Comparison of ENCODE assay signal across 30 cellular contexts in the genomic region with DNA sequence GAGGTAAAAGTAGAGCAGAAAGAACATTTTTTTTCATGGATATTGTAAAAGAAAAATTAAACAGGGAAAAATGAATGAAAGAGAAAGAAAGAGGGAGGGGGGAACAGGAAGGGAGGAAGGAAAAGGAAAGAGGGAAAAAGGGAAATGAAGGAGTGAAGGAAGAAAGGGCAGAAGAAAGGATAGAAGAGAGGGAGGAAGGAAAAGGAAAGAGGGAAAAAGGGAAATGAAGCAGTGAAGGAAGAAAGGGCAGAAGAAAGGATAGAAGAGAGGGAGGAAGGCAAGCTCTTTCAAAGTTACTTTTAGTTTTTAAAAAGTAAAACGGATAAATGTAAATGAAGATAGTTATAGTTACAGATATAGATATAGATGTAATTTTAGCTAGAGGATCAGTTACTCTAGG.
DNase-seq lines count a peak whose midpoint lies in the region; ATAC-seq, FAIRE-seq and TF ChIP-seq lines count a peak whose summit lies in the region.
"Had no signal": no experiment of that assay in that cellular context is flagged by ENCODE, and none has a peak within 500 bp of the region (broad histone marks: within the 10 kb centered on the region; RNA-seq: fewer than 3 reads in every experiment).

No MANE protein-coding gene starts in this region.

- H2AFZ ChIP-seq in K562 (ENCODE audit: low read depth, low read length): no peak overlapping the region

- H3K9ac ChIP-seq in K562 (ENCODE audit: insufficient read depth in 1 of 2, low read depth in 2 of 2, low read length in 2 of 2): no peak overlapping the region
- H3K9ac ChIP-seq: BLaER1; BLaER1 treated with 17β-estradiol and CSF1 and Interleukin-3, amounts not matched to agents 10 nM and 100 nM had no signal

- no peak for TF ChIP-seq RAD21 in K562 (CRISPR knock-in tag; conservative IDR thresholded peaks at IDR 0.05 in 1 of 2, IDR thresholded peaks at IDR 0.05 in 1 of 2)

- H3K4me2 ChIP-seq in K562 (ENCODE audit: insufficient read depth, low read length): no peak overlapping the region
- H3K4me2 ChIP-seq: A549; BLaER1; BLaER1 treated with 17β-estradiol and CSF1 and Interleukin-3, amounts not matched to agents 10 nM and 100 nM had no signal

- H3K27ac ChIP-seq in HEK293 (ENCODE audit: extremely low read depth, low read depth, low read length) (no peak overlapping the region), K562 (ENCODE audit: extremely low read depth, low read depth, low read length) (no peak overlapping the region)
- H3K27ac ChIP-seq: 22Rv1; A549; BLaER1; BLaER1 treated with 17β-estradiol and CSF1 and Interleukin-3, amounts not matched to agents 10 nM and 100 nM; C4-2B had no signal

- no peak for TF ChIP-seq EP300 in K562 (IDR thresholded peaks at IDR 0.05; ENCODE audit: low read length)

- H3K9me3 ChIP-seq in HEK293 (ENCODE audit: control insufficient read depth, insufficient read depth, low read depth, low read length) (no peaks in the 10 kb centered on the region), K562 (replicated peaks; ENCODE audit: control insufficient read depth, insufficient read depth, low read depth, low read length) (0 out of 2 replicates have a peak, but pooled peaks cover 4% of the 10 kb centered on the region)
- H3K9me3 ChIP-seq: A549, BE2C, Caco-2 had no signal

- 16% methylated on average over 1 of the region's 1 CpG for WGBS in K562 (ENCODE audit: insufficient coverage, low coverage, missing lambda C conversion rate)

- DNase-seq in K562 (ENCODE audit: extremely low read depth in 1 of 4, low spot score in 3 of 4) (no peak), KBM-7 (no peak)
- DNase-seq: 8988T; ACHN; AML-193; BE2C; C1 segment of cervical spinal cord; Caco-2; Calu3; CD4-positive, alpha-beta memory T cell; CD4-positive, alpha-beta T cell; CD4-positive, CD25-positive, alpha-beta regulatory T cell; CD8-positive, alpha-beta memory T cell; CD8-positive, alpha-beta T cell; COR-L47; DMS 273 treated with DMSO at 0.1 percent for 48 hours; DMS153; DMS53; DMS79; DMS79 treated with DMSO at 0.1 percent for 48 hours; DND-41; EL had no signal

- no peaks in the 10 kb centered on the region for H4K20me1 ChIP-seq in K562 (replicated peaks; ENCODE audit: control insufficient read depth, insufficient read depth, low read length)
- H4K20me1 ChIP-seq: BLaER1; BLaER1 treated with 17β-estradiol and CSF1 and Interleukin-3, amounts not matched to agents 10 nM and 100 nM had no signal

- no peaks in the 10 kb centered on the region for H3K27me3 ChIP-seq in K562 (ENCODE audit: control insufficient read depth in 2 of 2, insufficient read depth in 2 of 2, low read length in 2 of 2)
- H3K27me3 ChIP-seq: BE2C; BLaER1; BLaER1 treated with 17β-estradiol and CSF1 and Interleukin-3, amounts not matched to agents 10 nM and 100 nM had no signal

- TF ChIP-seq POLR2A in K562 (conservative IDR thresholded peaks at IDR 0.05): no peak

- H3K9me1 ChIP-seq in K562 (ENCODE audit: control insufficient read depth, insufficient read depth, low read length): no peaks in the 10 kb centered on the region

- CTCF ChIA-PET in HEK293 (lab: Yijun Ruan, JAX) (no interaction called here), K562 (lab: Yijun Ruan, JAX; ENCODE audit: low intra/inter-chr PET ratio) (no interaction called here)

- H3K4me3 ChIP-seq in HEK293 (ENCODE audit: low read depth, low read length): no peak overlapping the region
- H3K4me3 ChIP-seq in K562: no peak overlapping the region
- H3K4me3 ChIP-seq: A549; BLaER1; BLaER1 treated with 17β-estradiol and CSF1 and Interleukin-3, amounts not matched to agents 10 nM and 100 nM had no signal

- H3K79me2 ChIP-seq in K562 (ENCODE audit: control insufficient read depth, insufficient read depth, low read length): 0 out of 3 replicates have a peak, but pooled peaks cover 2% of the 10 kb centered on the region

- ATAC-seq in K562 (no peak), GM18858 (IDR thresholded peaks at IDR 0.05; ENCODE audit: unreplicated experiment) (no peak)
- ATAC-seq: A549; CD8-positive, alpha-beta T cell had no signal

- H3K36me3 ChIP-seq in HEK293 (ENCODE audit: control insufficient read depth in 2 of 2, insufficient read depth in 1 of 2, low read length in 2 of 2): no peaks in the 10 kb centered on the region
- peaks cover 2% of the 10 kb centered on the region; the same call in 1 of the 3 replicates for H3K36me3 ChIP-seq in K562 (ENCODE audit: control insufficient read depth, insufficient read depth, low read length)
- H3K36me3 ChIP-seq: BE2C had no signal

- TF ChIP-seq CTCF in HEK293 (tag by site-specific recombination; IDR thresholded peaks at IDR 0.05) (no peak), K562 (IDR thresholded peaks at IDR 0.05 in 2 of 3, conservative IDR thresholded peaks at IDR 0.05 in 1 of 3; ENCODE audit: insufficient read depth in 2 of 3, low read depth in 1 of 3, low read length in 3 of 3) (no peak)

- intact Hi-C loops in K562 (cut with micrococcal nuclease): no loop called here

- no peak for FAIRE-seq in K562 (lab: Jason Lieb, UNC)
- FAIRE-seq: A549, D721Med had no signal

- no TSS peak for BruUV-seq in K562 (replicated peaks; lab: Mats Ljungman, UMichigan)

- in situ Hi-C loops in K562 (cut with MboI): no loop called here
- in situ Hi-C loops in KBM-7 (cut with MboI; ENCODE audit: low pct_unique_long_range_greater_than_20kb, low sequenced_read_pairs): no loop called here

- H3K4me1 ChIP-seq in HEK293 (ENCODE audit: control insufficient read depth, insufficient read depth, low read length) (no peaks in the 10 kb centered on the region), K562 (replicated peaks in 1 of 2; ENCODE audit: control insufficient read depth in 2 of 2, insufficient read depth in 2 of 2, low read length in 2 of 2) (no peaks in the 10 kb centered on the region)
- H3K4me1 ChIP-seq: A549; BE2C; BLaER1; BLaER1 treated with 17β-estradiol and CSF1 and Interleukin-3, amounts not matched to agents 10 nM and 100 nM; Caco-2 had no signal

- POLR2A ChIA-PET in HEK293 (lab: Yijun Ruan, JAX): no interaction called here
- POLR2A ChIA-PET in K562 (lab: Yijun Ruan, JAX): interaction anchor here (0.7 kb wide), 1 partner anchor 8 kb away, joined by 3 read pairs; no protein-coding TSS in a partner anchor

TF ChIP-seq in HEK293, 187 proteins besides CTCF, POLR2A, EP300 and RAD21:
- TF ChIP-seq ZBTB17 (tag by site-specific recombination; IDR thresholded peaks at IDR 0.05) (no peak), PRDM1 (tag by site-specific recombination; IDR thresholded peaks at IDR 0.05) (peak; percentile 90)

TF ChIP-seq in K562, 482 proteins besides CTCF, POLR2A, EP300 and RAD21:
- no peak for TF ChIP-seq NELFE (IDR thresholded peaks at IDR 0.05; ENCODE audit: insufficient read depth, insufficient read length)
- no peak for TF ChIP-seq FOXJ2 (tag; IDR thresholded peaks at IDR 0.05)
- TF ChIP-seq, protein P1, sequence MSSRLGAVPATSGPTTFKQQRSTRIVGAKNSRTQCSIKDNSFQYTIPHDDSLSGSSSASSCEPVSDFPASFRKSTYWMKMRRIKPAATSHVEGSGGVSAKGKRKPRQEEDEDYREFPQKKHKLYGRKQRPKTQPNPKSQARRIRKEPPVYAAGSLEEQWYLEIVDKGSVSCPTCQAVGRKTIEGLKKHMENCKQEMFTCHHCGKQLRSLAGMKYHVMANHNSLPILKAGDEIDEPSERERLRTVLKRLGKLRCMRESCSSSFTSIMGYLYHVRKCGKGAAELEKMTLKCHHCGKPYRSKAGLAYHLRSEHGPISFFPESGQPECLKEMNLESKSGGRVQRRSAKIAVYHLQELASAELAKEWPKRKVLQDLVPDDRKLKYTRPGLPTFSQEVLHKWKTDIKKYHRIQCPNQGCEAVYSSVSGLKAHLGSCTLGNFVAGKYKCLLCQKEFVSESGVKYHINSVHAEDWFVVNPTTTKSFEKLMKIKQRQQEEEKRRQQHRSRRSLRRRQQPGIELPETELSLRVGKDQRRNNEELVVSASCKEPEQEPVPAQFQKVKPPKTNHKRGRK (tag; IDR thresholded peaks at IDR 0.05): peak; percentile 28; the same call in 1 of the 2 replicates
